ENCODE assay signal across 8 cellular contexts in genomic region chr7:135976312-135977019, GRCh38. TPM values are rescaled to one million over a fixed set of nuclear protein-coding genes. Genes with fewer than 3 reads are reported as not detected.
A peak's percentile ranks its signal among the peaks of the same experiment; 100 is the strongest.
DNase-seq lines count a peak whose midpoint lies in the region; ATAC-seq and TF ChIP-seq lines count a peak whose summit lies in the region.

No MANE protein-coding gene starts in this region.

- intact Hi-C loops in activated CD4-positive, alpha-beta T cell treated with anti-CD3 and anti-CD28 coated beads for 36 hours (cut with DNase I, micrococcal nuclease): loop anchor here (1.0 to 5.0 kb wide), 8 partner anchors 40 to 1330 kb away; partner anchors contain the start of genes CNOT4 (in 2 of the 2), BPGM (in 1 of the 2), NUP205 (in 1 of the 2) and STMP1 (in 1 of the 2)
- intact Hi-C loops in lower leg skin (cut with DNase I; ENCODE audit: low total_unique reads): no loop called here
- intact Hi-C loops in stomach (cut with DNase I; ENCODE audit: low total_unique reads): no loop called here

- peak overlapping the region; percentile 97 for H3K27ac Mint-ChIP-seq in activated CD4-positive, alpha-beta T cell treated with anti-CD3 and anti-CD28 coated beads for 36 hours

- H3K4me1 ChIP-seq in stomach: peaks cover 9 to 63% (median 47%) of the 10 kb centered on the region in 4 donors

- WGBS in lower leg skin, 2 donors: 3 to 6% methylated on average over 13 of the region's 13 CpGs
- 3 to 6% (median 4%) methylated on average over 13 of the region's 13 CpGs for WGBS in stomach, 5 donors

- TF ChIP-seq CTCF in lower leg skin (IDR thresholded peaks at IDR 0.05) (no peak), stomach (IDR thresholded peaks at IDR 0.05) (no peak)

- TF ChIP-seq POLR2A in lower leg skin (IDR thresholded peaks at IDR 0.05) (no peak), stomach (IDR thresholded peaks at IDR 0.05) (no peak)

- no peaks in the 10 kb centered on the region for H3K9me3 ChIP-seq in SK-N-MC (ENCODE audit: low read depth, low read length)
- no peaks in the 10 kb centered on the region for H3K9me3 ChIP-seq in stomach

- peaks cover 72% of the 10 kb centered on the region for H3K4me1 Mint-ChIP-seq in activated CD4-positive, alpha-beta T cell treated with anti-CD3 and anti-CD28 coated beads for 36 hours

- no peaks in the 10 kb centered on the region for H3K27me3 Mint-ChIP-seq in activated CD4-positive, alpha-beta T cell treated with anti-CD3 and anti-CD28 coated beads for 36 hours

- peak overlapping the region; percentile 90 for H3K9ac ChIP-seq in SK-N-MC (ENCODE audit: insufficient read length)

- peak; percentile 59 for DNase-seq in activated CD4-positive, alpha-beta T cell treated with anti-CD3 and anti-CD28 coated beads for 36 hours
- DNase-seq in activated CD4-positive, alpha-beta T cell treated with anti-CD3 and anti-CD28 coated beads for 1 hour: no peak
- DNase-seq in SK-N-MC (ENCODE audit: low read depth, low spot score): no peak
- DNase-seq in cerebellar cortex (ENCODE audit: low spot score): peak; percentile 5
- no peak for DNase-seq in lower leg skin (ENCODE audit: low spot score in 2 of 2)
- no peak for DNase-seq in stomach
- no peak for DNase-seq in epidermal melanocyte (ENCODE audit: insufficient read length, low spot score)

- H3K36me3 ChIP-seq in SK-N-MC (ENCODE audit: insufficient read depth, low read length) (peaks cover 28% of the 10 kb centered on the region), stomach (peaks cover 0 to 8% (median 2%) of the 10 kb centered on the region in 4 donors)

- H3K27me3 ChIP-seq in stomach: no peaks in the 10 kb centered on the region

- H3K9me3 Mint-ChIP-seq in activated CD4-positive, alpha-beta T cell treated with anti-CD3 and anti-CD28 coated beads for 36 hours (ENCODE audit: low read depth): no peaks in the 10 kb centered on the region

- CTCF ChIA-PET in activated CD4-positive, alpha-beta T cell treated with anti-CD3 and anti-CD28 coated beads for 36 hours (lab: Charles Lee): no interaction called here

- H3K4me3 ChIP-seq in SK-N-MC (peak overlapping the region; percentile 98), lower leg skin (ENCODE audit: low read depth, poor library complexity, severe bottlenecking) (peak overlapping the region; percentile 100), stomach (peak overlapping the region; percentile 75 to 93 (median 80))

- POLR2A ChIA-PET in activated CD4-positive, alpha-beta T cell treated with anti-CD3 and anti-CD28 coated beads for 36 hours (lab: Charles Lee): no interaction called here

- H3K4me3 Mint-ChIP-seq in activated CD4-positive, alpha-beta T cell treated with anti-CD3 and anti-CD28 coated beads for 36 hours: peak overlapping the region; percentile 99

- peaks cover 17% of the 10 kb centered on the region for H3K36me3 Mint-ChIP-seq in activated CD4-positive, alpha-beta T cell treated with anti-CD3 and anti-CD28 coated beads for 36 hours (ENCODE audit: low read depth)

- peak; percentile 6 for ATAC-seq in activated CD4-positive, alpha-beta T cell treated with anti-CD3 and anti-CD28 coated beads for 36 hours
- peak; percentile 14 for ATAC-seq in HG02943 (IDR thresholded peaks at IDR 0.05; ENCODE audit: low read depth, unreplicated experiment)

- H3K27ac ChIP-seq in SK-N-MC (no peak overlapping the region), stomach (peak overlapping the region; percentile 72 to 92 (median 87))

- no peak for TF ChIP-seq EP300 in stomach (IDR thresholded peaks at IDR 0.05)

RNA-seq across cellular contexts. Expression of gene MTPN, which starts 0.7 kb away (rescaled TPM):
- 100 to 1,000 TPM; 123 to 136 TPM for total RNA-seq in activated CD4-positive, alpha-beta T cell treated with anti-CD3 and anti-CD28 coated beads for 36 hours
- total RNA-seq in lower leg skin (10 to 100 TPM; 59.6 to 83.3 (median 71.2) TPM), stomach (10 to 100 TPM; 44.0 to 99.3 (median 59.8) TPM)
- polyA plus RNA-seq in stomach: 10 to 100 TPM; 33.2 to 60.9 (median 51.9) TPM

Comparison
In these comparisons a context has a peak if more than half of its experiments do, and no peak if none do; other contexts are left out.
1. DNase-seq: peak in activated CD4-positive, alpha-beta T cell treated with anti-CD3 and anti-CD28 coated beads for 36 hours (single experiment) and cerebellar cortex (single experiment); none in activated CD4-positive, alpha-beta T cell treated with anti-CD3 and anti-CD28 coated beads for 1 hour (single experiment), SK-N-MC (single experiment), lower leg skin (0 of 2), stomach (single experiment) and epidermal melanocyte (single experiment).
2. intact Hi-C loops: an anchor here in activated CD4-positive, alpha-beta T cell treated with anti-CD3 and anti-CD28 coated beads for 36 hours (1.0 to 5.0 kb wide); none called in lower leg skin and stomach.
3. Peak in every context shown above with its lines, with median percentiles within 50 percentile points of each other: H3K4me3 ChIP-seq.